Comparison of ENCODE assay signal across 24 cellular contexts in the genomic region with DNA sequence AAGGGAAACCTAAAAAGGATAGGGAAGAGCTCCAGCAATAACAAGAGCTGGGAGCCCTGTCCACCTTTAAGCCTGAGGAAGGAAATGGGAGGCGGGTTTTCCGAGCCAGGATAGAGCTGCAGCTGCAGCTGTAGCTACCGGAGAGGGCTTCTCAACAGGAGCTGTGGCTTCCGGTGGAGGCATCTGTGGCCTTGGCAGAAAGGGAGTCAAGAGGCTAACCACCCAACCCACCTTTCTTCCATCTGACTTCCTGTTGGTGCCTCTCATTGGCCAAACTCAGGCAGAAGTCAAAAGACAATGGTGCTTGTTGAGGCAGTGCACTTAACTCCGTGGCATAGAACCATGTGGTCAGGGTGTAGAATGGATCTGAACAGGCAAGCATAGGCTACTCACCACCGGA.
A peak's percentile ranks its signal among the peaks of the same experiment; 100 is the strongest.
DNase-seq lines count a peak whose midpoint lies in the region; ATAC-seq and TF ChIP-seq lines count a peak whose summit lies in the region.
"Had no signal": no experiment of that assay in that cellular context is flagged by ENCODE, and none has a peak within 500 bp of the region (broad histone marks: within the 10 kb centered on the region; RNA-seq: fewer than 3 reads in every experiment).

No MANE protein-coding gene starts in this region.

- no peak overlapping the region for H3K9ac ChIP-seq in BLaER1
- H3K9ac ChIP-seq: GM23248 had no signal

- H3K9me3 ChIP-seq in BLaER1 (no peaks in the 10 kb centered on the region), OCI-LY7 (ENCODE audit: low read length) (no peaks in the 10 kb centered on the region), esophagus squamous epithelium (no peaks in the 10 kb centered on the region)
- H3K9me3 ChIP-seq in CD8-positive, alpha-beta T cell (ENCODE audit: low read length): no peaks in the 10 kb centered on the region
- H3K9me3 ChIP-seq: A549, HAP-1, MG63 had no signal

- H3K36me3 ChIP-seq in BLaER1 (no peaks in the 10 kb centered on the region), OCI-LY7 (ENCODE audit: insufficient read depth, low read length) (no peaks in the 10 kb centered on the region), esophagus squamous epithelium (no peaks in the 10 kb centered on the region)
- no peaks in the 10 kb centered on the region for H3K36me3 ChIP-seq in CD8-positive, alpha-beta T cell (ENCODE audit: insufficient read depth, low read length)
- H3K36me3 ChIP-seq: HAP-1, MG63 had no signal

- H3K27me3 Mint-ChIP-seq in endothelial cell (ENCODE audit: unreplicated experiment): peaks cover 1% of the 10 kb centered on the region
- peaks cover 2% of the 10 kb centered on the region for H3K27me3 Mint-ChIP-seq in CD8-positive, alpha-beta T cell (ENCODE audit: low read depth)
- H3K27me3 Mint-ChIP-seq: B cell had no signal

- peaks cover 21% of the 10 kb centered on the region for H3K4me1 ChIP-seq in BLaER1
- no peaks in the 10 kb centered on the region for H3K4me1 ChIP-seq in CD8-positive, alpha-beta T cell (ENCODE audit: insufficient read depth, low read length)
- no peaks in the 10 kb centered on the region for H3K4me1 ChIP-seq in OCI-LY7 (ENCODE audit: insufficient read depth, low read length, poor library complexity, severe bottlenecking)
- no peaks in the 10 kb centered on the region for H3K4me1 ChIP-seq in esophagus squamous epithelium
- H3K4me1 ChIP-seq: A549, HAP-1 had no signal

- no peaks in the 10 kb centered on the region for H3K9me3 Mint-ChIP-seq in endothelial cell (ENCODE audit: unreplicated experiment)
- H3K9me3 Mint-ChIP-seq in CD8-positive, alpha-beta T cell: no peaks in the 10 kb centered on the region
- H3K9me3 Mint-ChIP-seq: IgD-negative memory B cell; T-helper 1 cell treated with Interleukin-12 subunit alpha and Interleukin-12 subunit beta and Interleukin-4 antibody, amounts not matched to agents 30 μg/mL and 1 μg/mL, for 36 hours had no signal

- H3K4me3 Mint-ChIP-seq in endothelial cell (ENCODE audit: unreplicated experiment): no peak overlapping the region
- H3K4me3 Mint-ChIP-seq in CD8-positive, alpha-beta T cell: no peak overlapping the region
- H3K4me3 Mint-ChIP-seq: B cell; CD4-positive, CD25-positive, alpha-beta regulatory T cell; T-helper 1 cell treated with Interleukin-12 subunit alpha and Interleukin-12 subunit beta and Interleukin-4 antibody, amounts not matched to agents 30 μg/mL and 1 μg/mL, for 36 hours had no signal

- no peaks in the 10 kb centered on the region for H3K9me2 ChIP-seq in OCI-LY7 (ENCODE audit: insufficient read depth, low read length)

- H2AFZ ChIP-seq in OCI-LY7 (ENCODE audit: low read length): no peak overlapping the region
- H2AFZ ChIP-seq: GM23248 had no signal

- no peaks in the 10 kb centered on the region for H4K20me1 ChIP-seq in BLaER1
- no peaks in the 10 kb centered on the region for H4K20me1 ChIP-seq in OCI-LY7 (ENCODE audit: insufficient read depth, low read length)

- CTCF ChIA-PET in CD8-positive, alpha-beta T cell (lab: Charles Lee): no interaction called here
- CTCF ChIA-PET in OCI-LY7 (lab: Charles Lee; ENCODE audit: unreplicated experiment): no interaction called here

- H3K4me1 Mint-ChIP-seq in endothelial cell (ENCODE audit: unreplicated experiment): peaks cover 13% of the 10 kb centered on the region
- no peaks in the 10 kb centered on the region for H3K4me1 Mint-ChIP-seq in CD8-positive, alpha-beta T cell (ENCODE audit: low read depth)
- H3K4me1 Mint-ChIP-seq: B cell; CD4-positive, CD25-positive, alpha-beta regulatory T cell; IgD-negative memory B cell had no signal

- no peaks in the 10 kb centered on the region for H3K79me2 ChIP-seq in OCI-LY7 (ENCODE audit: insufficient read depth, low read depth, low read length)

- no peak for ATAC-seq in CD8-positive, alpha-beta T cell
- ATAC-seq: A549, PC-3 had no signal

- H3K27me3 ChIP-seq in BLaER1: no peaks in the 10 kb centered on the region
- H3K27me3 ChIP-seq in CD8-positive, alpha-beta T cell (ENCODE audit: insufficient read depth, low read length): no peaks in the 10 kb centered on the region
- no peaks in the 10 kb centered on the region for H3K27me3 ChIP-seq in esophagus squamous epithelium
- H3K27me3 ChIP-seq: MG63 had no signal

- no peak overlapping the region for H3K27ac Mint-ChIP-seq in endothelial cell (ENCODE audit: unreplicated experiment)
- no peak overlapping the region for H3K27ac Mint-ChIP-seq in CD8-positive, alpha-beta T cell
- H3K27ac Mint-ChIP-seq: B cell; CD4-positive, CD25-positive, alpha-beta regulatory T cell; IgD-negative memory B cell; T-helper 1 cell treated with Interleukin-12 subunit alpha and Interleukin-12 subunit beta and Interleukin-4 antibody, amounts not matched to agents 30 μg/mL and 1 μg/mL, for 36 hours had no signal

- intact Hi-C loops in CD8-positive, alpha-beta T cell (cut with DNase I, micrococcal nuclease): no loop called here
- intact Hi-C loops in OCI-LY7 (cut with micrococcal nuclease; ENCODE audit: unreplicated experiment): no loop called here
- intact Hi-C loops in esophagus squamous epithelium (cut with DNase I): no loop called here

- peak overlapping the region; percentile 65 for H3K4me2 ChIP-seq in BLaER1
- no peak overlapping the region for H3K4me2 ChIP-seq in OCI-LY7 (ENCODE audit: low read length)
- H3K4me2 ChIP-seq: A549 had no signal

- TF ChIP-seq CTCF in GM12865 (IDR thresholded peaks at IDR 0.05; ENCODE audit: insufficient read depth, low read depth, low read length, missing control alignments): no peak
- no peak for TF ChIP-seq CTCF in endothelial cell (IDR thresholded peaks at IDR 0.05; ENCODE audit: unreplicated experiment)
- TF ChIP-seq CTCF in CD8-positive, alpha-beta T cell (IDR thresholded peaks at IDR 0.05): no peak
- TF ChIP-seq CTCF in OCI-LY7 (conservative IDR thresholded peaks at IDR 0.05; ENCODE audit: low read length): no peak
- no peak for TF ChIP-seq CTCF in esophagus squamous epithelium (IDR thresholded peaks at IDR 0.05)

- POLR2A ChIA-PET in CD8-positive, alpha-beta T cell (lab: Charles Lee): no interaction called here
- POLR2A ChIA-PET in OCI-LY7 (lab: Charles Lee): no interaction called here

- H3K4me3 ChIP-seq in BLaER1 (no peak overlapping the region), GM12865 (ENCODE audit: low read depth, low read length) (no peak overlapping the region), OCI-LY7 (ENCODE audit: low read depth, low read length, poor library complexity, severe bottlenecking) (no peak overlapping the region), esophagus squamous epithelium (no peak overlapping the region)
- H3K4me3 ChIP-seq in CD8-positive, alpha-beta T cell (ENCODE audit: low read depth, low read length): no peak overlapping the region
- H3K4me3 ChIP-seq: A549, GM23248, HAP-1, MG63 had no signal

- BruUV-seq in OCI-LY7 (replicated peaks; lab: Mats Ljungman, UMichigan): no TSS peak

- no peaks in the 10 kb centered on the region for H3K36me3 Mint-ChIP-seq in endothelial cell (ENCODE audit: low read depth, unreplicated experiment)
- H3K36me3 Mint-ChIP-seq in CD8-positive, alpha-beta T cell: no peaks in the 10 kb centered on the region
- H3K36me3 Mint-ChIP-seq: CD4-positive, CD25-positive, alpha-beta regulatory T cell; IgD-negative memory B cell had no signal

- no peak for TF ChIP-seq POLR2A in esophagus squamous epithelium (IDR thresholded peaks at IDR 0.05)

- H3K27ac ChIP-seq in BLaER1 (peak overlapping the region; percentile 18; the same call in 1 of the 2 replicates), OCI-LY7 (ENCODE audit: low read depth, low read length, poor library complexity, severe bottlenecking) (no peak overlapping the region), esophagus squamous epithelium (no peak overlapping the region)
- H3K27ac ChIP-seq in CD8-positive, alpha-beta T cell (ENCODE audit: low read depth, low read length): no peak overlapping the region
- H3K27ac ChIP-seq: A549, GM23248 had no signal

- WGBS in esophagus squamous epithelium, 2 donors: 68 to 70% methylated on average over 6 of the region's 6 CpGs

- DNase-seq in GM12865 (ENCODE audit: low read depth): peak; percentile 1
- peak; percentile 23 for DNase-seq in NCI-H510A (lab: John Stamatoyannopoulos, UW)
- peak; percentile 15 for DNase-seq in endothelial cell (ENCODE audit: low spot score)
- DNase-seq in CD8-positive, alpha-beta T cell: no peak
- no peak for DNase-seq in OCI-LY7 (ENCODE audit: low spot score)
- no peak for DNase-seq in esophagus squamous epithelium (lab: John Stamatoyannopoulos, UW)
- DNase-seq: CD4-positive, CD25-positive, alpha-beta regulatory T cell; COR-L47; GM23248; Kasumi-1; MG63; NCI-H1092; NCI-H1436; NCI-H2029; NCI-H226; NCI-H524 treated with DMSO at 0.1 percent for 48 hours; PC-3; Right ventricle myocardium superior had no signal

Comparison
In these comparisons a context has a peak if more than half of its experiments do, and no peak if none do; other contexts are left out.
1. DNase-seq: peak in GM12865 (single experiment), NCI-H510A (single experiment) and endothelial cell (single experiment); none in CD8-positive, alpha-beta T cell (0 of 7), OCI-LY7 (single experiment) and esophagus squamous epithelium (single experiment).